ENCODE assay signal across 30 cellular contexts in genomic region chr17:74568116-74568873, GRCh38. TPM values are rescaled to one million over a fixed set of nuclear protein-coding genes. Genes with fewer than 3 reads are reported as not detected.
A peak's percentile ranks its signal among the peaks of the same experiment; 100 is the strongest.
DNase-seq lines count a peak whose midpoint lies in the region; ATAC-seq, FAIRE-seq and TF ChIP-seq lines count a peak whose summit lies in the region.
"Had no signal": no experiment of that assay in that cellular context is flagged by ENCODE, and none has a peak within 500 bp of the region (broad histone marks: within the 10 kb centered on the region; RNA-seq: fewer than 3 reads in every experiment).

No MANE protein-coding gene starts in this region.

- peaks cover 22% of the 10 kb centered on the region for H3K4me1 ChIP-seq in osteoblast (ENCODE audit: insufficient read depth, low read length)
- H3K4me1 ChIP-seq: pancreas had no signal

- no peak overlapping the region for H3K4me3 ChIP-seq in osteoblast (ENCODE audit: insufficient read depth, low read length)
- H3K4me3 ChIP-seq: pancreas had no signal

- no peak overlapping the region for H2AFZ ChIP-seq in osteoblast (ENCODE audit: low read length)

- H3K27me3 Mint-ChIP-seq in dendritic cell treated with granulocyte-macrophage colony-stimulating factor and Interleukin-4, amounts not matched to agents 40 ng/mL and 50 ng/mL, for 4 days = peaks cover 19% of the 10 kb centered on the region

- DNase-seq in GM12891 (ENCODE audit: insufficient read length, low spot score) (no peak), M059J (ENCODE audit: low read depth) (peak; percentile 13), osteoblast (ENCODE audit: insufficient read length, low spot score, missing footprints) (no peak), GM10266 (ENCODE audit: extremely low spot score) (no peak), HUDEP-2 (lab: John Stamatoyannopoulos, UW; ENCODE audit: unreplicated experiment in 76 of 76) (no peak)
- DNase-seq: activated effector memory CD4-positive, alpha-beta T cell treated with anti-CD3 and anti-CD28 coated beads, Interleukin-2, amount 50 U/mL, for 16 hours; activated naive CD8-positive, alpha-beta T cell treated with anti-CD3 and anti-CD28 coated beads for 36 hours; activated T-cell treated with anti-CD3 and anti-CD28 coated beads for 4 hours; DND-41; GOT3; left ventricle myocardium superior; NCI-H1105; NCI-H2029; NCI-H69; pancreas; stimulated activated naive B cell treated with anti-CD40 and anti-IgM and Interleukin-4, amounts not matched to agents 10 μg/mL and 1 μg/mL and 100 μg/mL, for 72 hours had no signal

- H3K79me2 ChIP-seq in osteoblast (ENCODE audit: insufficient read depth, low read length) = no peaks in the 10 kb centered on the region

- H3K27me3 ChIP-seq in osteoblast (ENCODE audit: insufficient read depth, low read length) = peaks cover 11% of the 10 kb centered on the region
- H3K27me3 ChIP-seq: pancreas had no signal

- no peak for TF ChIP-seq CTCF in osteoblast (IDR thresholded peaks at IDR 0.05; ENCODE audit: extremely low read depth, low read depth, low read length)
- no peak for TF ChIP-seq CTCF in GM10266 (IDR thresholded peaks at IDR 0.05; ENCODE audit: control insufficient read depth, insufficient read depth, low read depth, missing control alignments)

- ATAC-seq in HG03280 (IDR thresholded peaks at IDR 0.05; ENCODE audit: unreplicated experiment) = no peak

- TF ChIP-seq POLR2A in GM12891 (IDR thresholded peaks at IDR 0.05; ENCODE audit: low read depth, low read length) = no peak

- H3K9me3 Mint-ChIP-seq in dendritic cell treated with granulocyte-macrophage colony-stimulating factor and Interleukin-4, amounts not matched to agents 40 ng/mL and 50 ng/mL, for 4 days = no peaks in the 10 kb centered on the region
- H3K9me3 Mint-ChIP-seq: activated naive CD8-positive, alpha-beta T cell treated with anti-CD3 and anti-CD28 coated beads for 36 hours; CD4-positive, CD25-positive, alpha-beta regulatory T cell; stimulated activated naive B cell treated with anti-CD40 and anti-IgM and Interleukin-4, amounts not matched to agents 10 μg/mL and 1 μg/mL and 100 μg/mL, for 72 hours had no signal

- H4K20me1 ChIP-seq in osteoblast (ENCODE audit: insufficient read depth, low read length) = no peaks in the 10 kb centered on the region

- H3K36me3 Mint-ChIP-seq in dendritic cell treated with granulocyte-macrophage colony-stimulating factor and Interleukin-4, amounts not matched to agents 40 ng/mL and 50 ng/mL, for 4 days (ENCODE audit: low read depth) = peaks cover 9% of the 10 kb centered on the region
- H3K36me3 Mint-ChIP-seq: activated naive CD8-positive, alpha-beta T cell treated with anti-CD3 and anti-CD28 coated beads for 36 hours; brain; CD4-positive, CD25-positive, alpha-beta regulatory T cell; IgD-negative memory B cell had no signal

- H3K27ac Mint-ChIP-seq in dendritic cell treated with granulocyte-macrophage colony-stimulating factor and Interleukin-4, amounts not matched to agents 40 ng/mL and 50 ng/mL, for 4 days = peak overlapping the region; percentile 57
- H3K27ac Mint-ChIP-seq: activated CD4-positive, alpha-beta T cell treated with anti-CD3 and anti-CD28 coated beads for 36 hours; activated naive CD8-positive, alpha-beta T cell treated with anti-CD3 and anti-CD28 coated beads for 36 hours; CD4-positive, CD25-positive, alpha-beta regulatory T cell; IgD-negative memory B cell; stimulated activated naive B cell treated with anti-CD40 and anti-IgM and Interleukin-4, amounts not matched to agents 10 μg/mL and 1 μg/mL and 100 μg/mL, for 72 hours had no signal

- H3K4me3 Mint-ChIP-seq in dendritic cell treated with granulocyte-macrophage colony-stimulating factor and Interleukin-4, amounts not matched to agents 40 ng/mL and 50 ng/mL, for 4 days = no peak overlapping the region
- H3K4me3 Mint-ChIP-seq: activated CD4-positive, alpha-beta T cell treated with anti-CD3 and anti-CD28 coated beads for 36 hours; activated naive CD8-positive, alpha-beta T cell treated with anti-CD3 and anti-CD28 coated beads for 36 hours; CD4-positive, CD25-positive, alpha-beta regulatory T cell; IgD-negative memory B cell; stimulated activated naive B cell treated with anti-CD40 and anti-IgM and Interleukin-4, amounts not matched to agents 10 μg/mL and 1 μg/mL and 100 μg/mL, for 72 hours had no signal

- peak overlapping the region; percentile 83 for H3K27ac ChIP-seq in osteoblast (ENCODE audit: low read depth, low read length)
- H3K27ac ChIP-seq: pancreas had no signal

- intact Hi-C loops in dendritic cell treated with granulocyte-macrophage colony-stimulating factor and Interleukin-4, amounts not matched to agents 40 ng/mL and 50 ng/mL, for 4 days (cut with micrococcal nuclease) = loop anchor here (2.0 kb wide), 1 partner anchor 13 kb away; no protein-coding TSS in a partner anchor

- no peak overlapping the region for H3K4me2 ChIP-seq in osteoblast (ENCODE audit: insufficient read depth, low read length)

- peaks cover 4% of the 10 kb centered on the region for H3K9me3 ChIP-seq in osteoblast (ENCODE audit: low read depth, low read length)
- H3K9me3 ChIP-seq: pancreas had no signal

- H3K4me1 Mint-ChIP-seq in dendritic cell treated with granulocyte-macrophage colony-stimulating factor and Interleukin-4, amounts not matched to agents 40 ng/mL and 50 ng/mL, for 4 days (ENCODE audit: low read depth) = peaks cover 78% of the 10 kb centered on the region
- H3K4me1 Mint-ChIP-seq: brain had no signal

- H3K36me3 ChIP-seq in osteoblast (ENCODE audit: insufficient read depth, low read length) = no peaks in the 10 kb centered on the region
- H3K36me3 ChIP-seq: pancreas had no signal

- peak; percentile 84 for FAIRE-seq in GM12891 (lab: Jason Lieb, UNC)
- FAIRE-seq: islet of Langerhans, pancreas, RCC 7860 had no signal

TF ChIP-seq in GM12891, 5 proteins besides CTCF, POLR2A, EP300 and RAD21:
- no peak for TF ChIP-seq SPI1 (IDR thresholded peaks at IDR 0.05; ENCODE audit: low read depth, low read length)
- TF ChIP-seq POLR2AphosphoS5 (IDR thresholded peaks at IDR 0.05; ENCODE audit: low read depth, low read length) = no peak
- no peak for TF ChIP-seq POU2F2 (IDR thresholded peaks at IDR 0.05; ENCODE audit: low read depth, low read length)
- no peak for TF ChIP-seq TAF1 (IDR thresholded peaks at IDR 0.05; ENCODE audit: low read depth, low read length)
- no peak for TF ChIP-seq PAX5 (IDR thresholded peaks at IDR 0.05; ENCODE audit: insufficient read depth, low read length, severe bottlenecking)

RNA-seq across cellular contexts. Expression of gene CD300H, which starts 1.0 kb away (rescaled TPM):
- not detected for polyA plus RNA-seq in GM12891 (2012; ENCODE audit: low read depth, missing spikeins)
- total RNA-seq in M059J (2014; rRNA removed; shearing (Covaris generic)) = not detected in 2 replicates
- not detected in 2 replicates for total RNA-seq in osteoblast
- total RNA-seq: activated CD4-positive, alpha-beta T cell treated with anti-CD3 and anti-CD28 coated beads for 36 hours; activated naive CD8-positive, alpha-beta T cell treated with anti-CD3 and anti-CD28 coated beads for 36 hours; CD4-positive, CD25-positive, alpha-beta regulatory T cell; cerebellum; left ventricle myocardium superior; mesenteric fat pad; pancreas; right cardiac atrium; SK-MEL-5; T-helper 1 cell treated with Interleukin-12 subunit alpha and Interleukin-12 subunit beta and Interleukin-4 antibody, amounts not matched to agents 30 ng/mL and 1 ng/mL, for 36 hours; ureter had no signal
- polyA plus RNA-seq: pancreas, right cardiac atrium had no signal

RNA-seq across cellular contexts. Expression of gene CD300C, which starts 22.4 kb away (rescaled TPM):
- polyA plus RNA-seq in GM12891 (2012; ENCODE audit: low read depth, missing spikeins) = 0.63 TPM
- 0.84 TPM in 1 of 2 replicates, not detected in the other for total RNA-seq in M059J (2014; rRNA removed; shearing (Covaris generic))
- under 0.01 TPM in 1 of 2 replicates, not detected in the other for total RNA-seq in osteoblast
- total RNA-seq: activated CD4-positive, alpha-beta T cell treated with anti-CD3 and anti-CD28 coated beads for 36 hours; activated naive CD8-positive, alpha-beta T cell treated with anti-CD3 and anti-CD28 coated beads for 36 hours; CD4-positive, CD25-positive, alpha-beta regulatory T cell; cerebellum had no signal

RNA-seq across cellular contexts. Expression of gene CD300LD, which starts 23.8 kb away (rescaled TPM):
- polyA plus RNA-seq in GM12891 (2012; ENCODE audit: low read depth, missing spikeins) = not detected
- total RNA-seq in M059J (2014; rRNA removed; shearing (Covaris generic)) = not detected in 2 replicates
- total RNA-seq in osteoblast = not detected in 2 replicates
- total RNA-seq: activated naive CD8-positive, alpha-beta T cell treated with anti-CD3 and anti-CD28 coated beads for 36 hours; CD4-positive, CD25-positive, alpha-beta regulatory T cell; cerebellum; left ventricle myocardium superior; mesenteric fat pad; pancreas; right cardiac atrium; SK-MEL-5; T-helper 1 cell treated with Interleukin-12 subunit alpha and Interleukin-12 subunit beta and Interleukin-4 antibody, amounts not matched to agents 30 ng/mL and 1 ng/mL, for 36 hours; ureter had no signal
- polyA plus RNA-seq: CD4-positive, CD25-positive, alpha-beta regulatory T cell; IgD-negative memory B cell; pancreas; right cardiac atrium had no signal

RNA-seq across cellular contexts. Expression of gene CD300LB, which starts 37.0 kb away (rescaled TPM):
- 0.26 TPM for polyA plus RNA-seq in GM12891 (2012; ENCODE audit: low read depth, missing spikeins)
- total RNA-seq in M059J (2014; rRNA removed; shearing (Covaris generic)) = not detected in 2 replicates
- not detected in 2 replicates for total RNA-seq in osteoblast
- total RNA-seq: activated CD4-positive, alpha-beta T cell treated with anti-CD3 and anti-CD28 coated beads for 36 hours; activated naive CD8-positive, alpha-beta T cell treated with anti-CD3 and anti-CD28 coated beads for 36 hours; CD4-positive, CD25-positive, alpha-beta regulatory T cell; cerebellum; SK-MEL-5; T-helper 1 cell treated with Interleukin-12 subunit alpha and Interleukin-12 subunit beta and Interleukin-4 antibody, amounts not matched to agents 30 ng/mL and 1 ng/mL, for 36 hours had no signal
- polyA plus RNA-seq: CD4-positive, CD25-positive, alpha-beta regulatory T cell; IgD-negative memory B cell had no signal

RNA-seq across cellular contexts. Expression of gene CD300E, which starts 55.2 kb away (rescaled TPM):
- not detected for polyA plus RNA-seq in GM12891 (2012; ENCODE audit: low read depth, missing spikeins)
- total RNA-seq in M059J (2014; rRNA removed; shearing (Covaris generic)) = not detected in 2 replicates
- total RNA-seq in osteoblast = under 0.01 TPM in 1 of 2 replicates, not detected in the other
- total RNA-seq: activated CD4-positive, alpha-beta T cell treated with anti-CD3 and anti-CD28 coated beads for 36 hours; activated naive CD8-positive, alpha-beta T cell treated with anti-CD3 and anti-CD28 coated beads for 36 hours; CD4-positive, CD25-positive, alpha-beta regulatory T cell; cerebellum; SK-MEL-5; T-helper 1 cell treated with Interleukin-12 subunit alpha and Interleukin-12 subunit beta and Interleukin-4 antibody, amounts not matched to agents 30 ng/mL and 1 ng/mL, for 36 hours had no signal
